Comparison of ENCODE assay signal across 8 cellular contexts in genomic region chr5:72320022-72320898, GRCh38. TPM values are rescaled to one million over a fixed set of nuclear protein-coding genes. Genes with fewer than 3 reads are reported as not detected.
DNase-seq lines count a peak whose midpoint lies in the region; ATAC-seq and TF ChIP-seq lines count a peak whose summit lies in the region.

Gene MRPS27, minus strand, starts transcription at chr5:72320240. Its CDS starts 19 bp downstream, at chr5:72320221.
Gene PTCD2, plus strand, starts transcription at chr5:72320373. Its CDS starts 10 bp downstream, at chr5:72320383.

- TF ChIP-seq CTCF in GM12864 (IDR thresholded peaks at IDR 0.05; ENCODE audit: low read depth, low read length, missing control alignments) (peak; percentile 43), glutamatergic neuron (IDR thresholded peaks at IDR 0.05; ENCODE audit: partially characterized antibody, unreplicated experiment) (peak; percentile 39), osteoblast (IDR thresholded peaks at IDR 0.05; ENCODE audit: extremely low read depth, low read depth, low read length) (peak; percentile 19), thoracic aorta (IDR thresholded peaks at IDR 0.05) (no peak)

- H3K9me3 ChIP-seq in osteoblast (ENCODE audit: low read depth, low read length): no peaks in the 10 kb centered on the region
- no peaks in the 10 kb centered on the region for H3K9me3 ChIP-seq in thoracic aorta

- peaks cover 50% of the 10 kb centered on the region for H3K79me2 ChIP-seq in osteoblast (ENCODE audit: insufficient read depth, low read length)

- peak; percentile 98 for DNase-seq in GM12864 (ENCODE audit: low read depth)
- peak; percentile 96 for DNase-seq in NCI-H1092 treated with DMSO at 0.1 percent for 48 hours (lab: John Stamatoyannopoulos, UW)
- peak; percentile 97 for DNase-seq in SKM-1 (lab: John Stamatoyannopoulos, UW; ENCODE audit: unreplicated experiment)
- DNase-seq in glutamatergic neuron: peak; percentile 95
- DNase-seq in osteoblast (ENCODE audit: insufficient read length, low spot score, missing footprints): peak; percentile 97
- peak; percentile 89 for DNase-seq in thoracic aorta (ENCODE audit: low spot score)

- H3K36me3 Mint-ChIP-seq in activated naive CD8-positive, alpha-beta T cell: peaks cover 11% of the 10 kb centered on the region
- H3K36me3 Mint-ChIP-seq in glutamatergic neuron (ENCODE audit: unreplicated experiment): no peaks in the 10 kb centered on the region

- H3K4me3 ChIP-seq in GM12864 (ENCODE audit: low read depth, low read length) (peak within 1 kb of the TSS; percentile 92), osteoblast (ENCODE audit: insufficient read depth, low read length) (peak within 1 kb of the TSS; percentile 82), thoracic aorta (peak within 1 kb of the TSS; percentile 80)

- ATAC-seq in HG02623 (IDR thresholded peaks at IDR 0.05; ENCODE audit: unreplicated experiment) (peak; percentile 98), thoracic aorta (ENCODE audit: insufficient number of reproducible peaks, low FRiP score, low read depth) (peak; percentile 99)

- H4K20me1 ChIP-seq in osteoblast (ENCODE audit: insufficient read depth, low read length): no peaks in the 10 kb centered on the region

- no peaks in the 10 kb centered on the region for H3K27me3 ChIP-seq in osteoblast (ENCODE audit: insufficient read depth, low read length)
- no peaks in the 10 kb centered on the region for H3K27me3 ChIP-seq in thoracic aorta (replicated peaks; ENCODE audit: insufficient read depth)

- peak within 1 kb of the TSS; percentile 71 for H3K27ac ChIP-seq in osteoblast (ENCODE audit: low read depth, low read length)
- peak within 1 kb of the TSS; percentile 63 to 69 for H3K27ac ChIP-seq in thoracic aorta

- H3K4me3 Mint-ChIP-seq in activated naive CD8-positive, alpha-beta T cell: peak within 1 kb of the TSS; percentile 99
- H3K4me3 Mint-ChIP-seq in glutamatergic neuron (ENCODE audit: unreplicated experiment): peak within 1 kb of the TSS; percentile 99

- peak within 1 kb of the TSS; percentile 95 for H3K4me2 ChIP-seq in osteoblast (ENCODE audit: insufficient read depth, low read length)

- no peaks in the 10 kb centered on the region for H3K9me3 Mint-ChIP-seq in activated naive CD8-positive, alpha-beta T cell (ENCODE audit: low read depth)
- no peaks in the 10 kb centered on the region for H3K9me3 Mint-ChIP-seq in glutamatergic neuron (ENCODE audit: unreplicated experiment)

- H3K36me3 ChIP-seq in osteoblast (ENCODE audit: insufficient read depth, low read length) (peaks cover 15% of the 10 kb centered on the region), thoracic aorta (no peaks in the 10 kb centered on the region)

- H3K4me1 Mint-ChIP-seq in activated naive CD8-positive, alpha-beta T cell (ENCODE audit: low read depth): peaks cover 53% of the 10 kb centered on the region
- peaks cover 2% of the 10 kb centered on the region for H3K4me1 Mint-ChIP-seq in glutamatergic neuron (ENCODE audit: low read depth, unreplicated experiment)

- peak within 1 kb of the TSS; percentile 99 for H2AFZ ChIP-seq in osteoblast (ENCODE audit: low read length)

- H3K27ac Mint-ChIP-seq in activated naive CD8-positive, alpha-beta T cell: peak within 1 kb of the TSS; percentile 98
- peak within 1 kb of the TSS; percentile 92 for H3K27ac Mint-ChIP-seq in glutamatergic neuron (ENCODE audit: unreplicated experiment)

- H3K4me1 ChIP-seq in osteoblast (ENCODE audit: insufficient read depth, low read length) (peaks cover 11% of the 10 kb centered on the region), thoracic aorta (ENCODE audit: control insufficient read depth in 1 of 2, low read depth in 2 of 2) (peaks cover 4 to 18% of the 10 kb centered on the region in 2 donors)

- H3K27me3 Mint-ChIP-seq in activated naive CD8-positive, alpha-beta T cell: no peaks in the 10 kb centered on the region
- H3K27me3 Mint-ChIP-seq in glutamatergic neuron (ENCODE audit: unreplicated experiment): no peaks in the 10 kb centered on the region

RNA-seq across cellular contexts. Expression of gene MRPS27, which starts in this region (rescaled TPM):
- total RNA-seq in glutamatergic neuron (ENCODE audit: unreplicated experiment) (30.1 TPM), osteoblast (98.1 and 106 TPM in 2 replicates), thoracic aorta (10 to 100 TPM; 42.9 to 58.8 TPM)

RNA-seq across cellular contexts. Expression of gene PTCD2, which starts in this region (rescaled TPM):
- total RNA-seq in glutamatergic neuron (ENCODE audit: unreplicated experiment) (6.7 TPM), osteoblast (8.3 and 9.4 TPM in 2 replicates), thoracic aorta (1 to 10 TPM; 2.8 to 5.3 TPM)

Comparison
In these comparisons a context has a peak if more than half of its experiments do, and no peak if none do; other contexts are left out.
1. Peak in every context shown above with its lines: DNase-seq, ATAC-seq, H3K4me3 ChIP-seq and H3K27ac ChIP-seq.